ENCODE assay signal across 1 cellular context in the genomic region with DNA sequence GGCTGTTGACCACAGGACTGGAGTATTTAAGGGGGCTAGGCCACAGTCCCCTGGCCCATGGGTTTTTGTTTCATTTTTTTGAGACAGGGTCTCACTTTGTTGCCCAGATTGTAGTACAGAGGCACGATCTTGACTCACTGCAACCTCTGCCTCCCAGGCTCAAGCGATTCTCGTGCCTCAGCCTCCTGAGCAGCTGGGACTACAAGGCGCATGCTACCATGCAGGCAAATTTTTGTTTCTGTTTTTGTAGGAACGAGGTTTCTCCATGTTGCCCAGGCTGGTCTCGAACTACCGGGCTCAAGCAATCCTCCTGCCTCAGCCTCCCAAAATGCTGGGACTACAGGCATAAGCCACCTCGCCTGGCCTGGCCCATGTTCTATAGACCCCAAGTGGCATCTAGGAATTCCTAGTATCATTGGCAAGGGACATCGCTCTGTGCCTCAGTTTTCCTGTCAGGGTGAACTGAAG.
TF ChIP-seq lines count a peak whose summit lies in the region.

No MANE protein-coding gene starts in this region.

TF ChIP-seq in IMR-90, 13 proteins besides CTCF, POLR2A, EP300 and RAD21 (continued from another document):
- TF ChIP-seq, protein P1, sequence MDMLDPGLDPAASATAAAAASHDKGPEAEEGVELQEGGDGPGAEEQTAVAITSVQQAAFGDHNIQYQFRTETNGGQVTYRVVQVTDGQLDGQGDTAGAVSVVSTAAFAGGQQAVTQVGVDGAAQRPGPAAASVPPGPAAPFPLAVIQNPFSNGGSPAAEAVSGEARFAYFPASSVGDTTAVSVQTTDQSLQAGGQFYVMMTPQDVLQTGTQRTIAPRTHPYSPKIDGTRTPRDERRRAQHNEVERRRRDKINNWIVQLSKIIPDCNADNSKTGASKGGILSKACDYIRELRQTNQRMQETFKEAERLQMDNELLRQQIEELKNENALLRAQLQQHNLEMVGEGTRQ (IDR thresholded peaks at IDR 0.05; ENCODE audit: low read depth, low read length) = no peak
- TF ChIP-seq MAFK (IDR thresholded peaks at IDR 0.05; ENCODE audit: low read depth, low read length) = no peak
- no peak for TF ChIP-seq SMC3 (IDR thresholded peaks at IDR 0.05; ENCODE audit: low read depth, low read length)
- no peak for TF ChIP-seq BHLHE40 (IDR thresholded peaks at IDR 0.05; ENCODE audit: low read depth, low read length)
- TF ChIP-seq MAZ (IDR thresholded peaks at IDR 0.05; ENCODE audit: borderline replicate concordance, low read depth, low read length) = no peak
- TF ChIP-seq, protein P2, sequence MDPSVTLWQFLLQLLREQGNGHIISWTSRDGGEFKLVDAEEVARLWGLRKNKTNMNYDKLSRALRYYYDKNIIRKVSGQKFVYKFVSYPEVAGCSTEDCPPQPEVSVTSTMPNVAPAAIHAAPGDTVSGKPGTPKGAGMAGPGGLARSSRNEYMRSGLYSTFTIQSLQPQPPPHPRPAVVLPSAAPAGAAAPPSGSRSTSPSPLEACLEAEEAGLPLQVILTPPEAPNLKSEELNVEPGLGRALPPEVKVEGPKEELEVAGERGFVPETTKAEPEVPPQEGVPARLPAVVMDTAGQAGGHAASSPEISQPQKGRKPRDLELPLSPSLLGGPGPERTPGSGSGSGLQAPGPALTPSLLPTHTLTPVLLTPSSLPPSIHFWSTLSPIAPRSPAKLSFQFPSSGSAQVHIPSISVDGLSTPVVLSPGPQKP (IDR thresholded peaks at IDR 0.05; ENCODE audit: borderline replicate concordance, low read depth, low read length) = no peak
- TF ChIP-seq RCOR1 (IDR thresholded peaks at IDR 0.05; ENCODE audit: insufficient replicate concordance, low read length) = no peak
